1 cellular context compared by ENCODE assay signal in genomic region chr10:76035728-76036409, GRCh38.
TF ChIP-seq lines count a peak whose summit lies in the region.

No MANE protein-coding gene starts in this region.

TF ChIP-seq in neural cell, 6 proteins besides CTCF, POLR2A, EP300 and RAD21 (continued from another document):
- TF ChIP-seq TAF1 (IDR thresholded peaks at IDR 0.05; ENCODE audit: low read depth): no peak
